In genomic region chr5:109028608-109029299, GRCh38 we compare ENCODE assay signal across 15 cellular contexts.
DNase-seq lines count a peak whose midpoint lies in the region; ATAC-seq and TF ChIP-seq lines count a peak whose summit lies in the region.
"Had no signal": no experiment of that assay in that cellular context is flagged by ENCODE, and none has a peak within 500 bp of the region (broad histone marks: within the 10 kb centered on the region; RNA-seq: fewer than 3 reads in every experiment).

No MANE protein-coding gene starts in this region.

- H3K9me3 ChIP-seq in osteoblast (ENCODE audit: low read depth, low read length) (no peaks in the 10 kb centered on the region), upper lobe of left lung (peaks cover 0 to 4% (median 0%) of the 10 kb centered on the region in 4 donors)
- H3K9me3 ChIP-seq: suprapubic skin had no signal

- no peak for TF ChIP-seq CTCF in osteoblast (IDR thresholded peaks at IDR 0.05; ENCODE audit: extremely low read depth, low read depth, low read length)
- TF ChIP-seq CTCF in upper lobe of left lung (IDR thresholded peaks at IDR 0.05): no peak

- H2AFZ ChIP-seq in osteoblast (ENCODE audit: low read length): no peak overlapping the region

- peak; percentile 21 for DNase-seq in osteoblast (ENCODE audit: insufficient read length, low spot score, missing footprints)
- DNase-seq in upper lobe of left lung: no peak
- DNase-seq in DMS53 (lab: John Stamatoyannopoulos, UW): no peak
- DNase-seq in NCI-H446 treated with DMSO at 0.1 percent for 48 hours (lab: John Stamatoyannopoulos, UW): no peak
- DNase-seq: CD4-positive, CD25-positive, alpha-beta regulatory T cell; dermis blood vessel endothelial cell; H9; NCI-H146; NCI-H748 treated with DMSO at 0.1 percent for 48 hours had no signal

- H3K4me2 ChIP-seq in osteoblast (ENCODE audit: insufficient read depth, low read length): no peak overlapping the region

- WGBS in upper lobe of left lung, 2 donors: 85 to 86% methylated on average over 2 of the region's 2 CpGs

- H3K36me3 ChIP-seq in osteoblast (ENCODE audit: insufficient read depth, low read length) (no peaks in the 10 kb centered on the region), upper lobe of left lung (peaks cover 0 to 7% (median 0%) of the 10 kb centered on the region in 4 donors)

- no peak overlapping the region for H3K4me3 ChIP-seq in osteoblast (ENCODE audit: insufficient read depth, low read length)
- no peak overlapping the region for H3K4me3 ChIP-seq in upper lobe of left lung
- H3K4me3 ChIP-seq: suprapubic skin had no signal

- peaks cover 7% of the 10 kb centered on the region for H3K4me1 ChIP-seq in osteoblast (ENCODE audit: insufficient read depth, low read length)
- H3K4me1 ChIP-seq in upper lobe of left lung: no peaks in the 10 kb centered on the region
- H3K4me1 ChIP-seq: suprapubic skin had no signal

- H3K27ac ChIP-seq in osteoblast (ENCODE audit: low read depth, low read length) (no peak overlapping the region), upper lobe of left lung (no peak overlapping the region)
- H3K27ac ChIP-seq: suprapubic skin, VCaP had no signal

- H3K27me3 ChIP-seq in osteoblast (ENCODE audit: insufficient read depth, low read length) (no peaks in the 10 kb centered on the region), upper lobe of left lung (no peaks in the 10 kb centered on the region)
- H3K27me3 ChIP-seq: suprapubic skin had no signal

- no peak for TF ChIP-seq POLR2A in upper lobe of left lung (IDR thresholded peaks at IDR 0.05)

- peak; percentile 65 for ATAC-seq in GM19328 (IDR thresholded peaks at IDR 0.05; ENCODE audit: unreplicated experiment)
- ATAC-seq in HG02571 (IDR thresholded peaks at IDR 0.05; ENCODE audit: unreplicated experiment): peak; percentile 53
- ATAC-seq in HG03280 (IDR thresholded peaks at IDR 0.05; ENCODE audit: unreplicated experiment): peak; percentile 66
- no peak for ATAC-seq in upper lobe of left lung (ENCODE audit: low FRiP score in 2 of 2)
- ATAC-seq: sciatic nerve had no signal

- H4K20me1 ChIP-seq in osteoblast (ENCODE audit: insufficient read depth, low read length): no peaks in the 10 kb centered on the region

- H3K79me2 ChIP-seq in osteoblast (ENCODE audit: insufficient read depth, low read length): peaks cover 3% of the 10 kb centered on the region

- no peak for TF ChIP-seq EP300 in upper lobe of left lung (IDR thresholded peaks at IDR 0.05)

Comparison
In these comparisons a context has a peak if more than half of its experiments do, and no peak if none do; other contexts are left out.
1. ATAC-seq: peak in GM19328 (single experiment), HG02571 (single experiment) and HG03280 (single experiment); none in upper lobe of left lung (0 of 2).